In the genomic region with DNA sequence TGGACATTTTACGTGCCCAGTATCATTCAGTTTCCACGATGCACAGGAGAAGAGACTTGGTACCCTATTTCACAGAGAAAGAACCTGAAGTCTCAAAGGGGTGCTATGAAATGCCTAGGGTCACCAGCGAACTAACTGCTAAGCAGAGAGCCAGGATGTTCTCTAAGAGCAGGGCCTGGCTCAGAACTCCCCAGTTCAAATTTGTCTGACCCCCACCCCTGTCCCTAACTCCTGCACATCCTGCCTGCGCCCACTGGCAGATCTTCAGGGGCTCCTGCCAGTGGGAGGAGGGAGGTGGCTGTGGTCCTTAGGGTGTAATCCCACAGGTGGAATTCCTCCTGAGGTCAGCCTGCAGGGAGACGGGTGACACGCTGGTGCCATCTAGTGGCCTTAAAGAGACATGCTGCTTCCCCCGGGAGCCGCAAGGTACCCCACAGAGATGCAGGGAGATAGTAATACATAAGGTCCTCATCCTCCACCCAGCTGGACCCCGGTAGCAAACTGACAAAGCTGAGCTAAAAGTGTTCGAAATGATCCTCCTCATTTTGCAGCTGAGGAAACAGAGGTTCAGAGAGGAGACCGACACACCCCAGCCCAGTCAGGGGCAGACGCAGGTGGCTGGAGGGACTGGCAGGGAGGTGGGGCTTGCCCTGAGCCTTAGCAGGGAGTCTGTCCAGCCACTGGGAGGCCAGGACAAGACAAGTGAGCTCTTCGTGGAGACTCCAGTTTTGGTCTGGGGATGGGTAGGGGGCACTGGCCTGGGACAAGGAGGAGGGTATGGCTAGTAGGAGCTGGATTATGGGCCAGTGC, we compare ENCODE assay signal across 8 cellular contexts. TPM values are rescaled to one million over a fixed set of nuclear protein-coding genes. Genes with fewer than 3 reads are reported as not detected.
DNase-seq lines count a peak whose midpoint lies in the region; ATAC-seq, FAIRE-seq and TF ChIP-seq lines count a peak whose summit lies in the region.

No MANE protein-coding gene starts in this region.

- no peaks in the 10 kb centered on the region for H3K9me3 Mint-ChIP-seq in activated CD8-positive, alpha-beta T cell treated with anti-CD3 and anti-CD28 coated beads, Interleukin-2, amount 10 ng/mL, durations not matched to agents 7 days and 5 days (ENCODE audit: insufficient read depth)
- H3K9me3 Mint-ChIP-seq in endothelial cell (ENCODE audit: unreplicated experiment) (no peaks in the 10 kb centered on the region), mesothelial cell of epicardium (no peaks in the 10 kb centered on the region)

- no peaks in the 10 kb centered on the region for H3K27me3 Mint-ChIP-seq in activated CD8-positive, alpha-beta T cell treated with anti-CD3 and anti-CD28 coated beads, Interleukin-2, amount 10 ng/mL, durations not matched to agents 7 days and 5 days (ENCODE audit: low read depth)
- no peaks in the 10 kb centered on the region for H3K27me3 Mint-ChIP-seq in endothelial cell (ENCODE audit: unreplicated experiment)
- H3K27me3 Mint-ChIP-seq in mesothelial cell of epicardium (ENCODE audit: low read depth) = no peaks in the 10 kb centered on the region

- no peak for FAIRE-seq in H54 (lab: Jason Lieb, UNC)

- peak; percentile 59 for DNase-seq in AG10803 (ENCODE audit: low read depth)
- peak; percentile 61 for DNase-seq in H54 (ENCODE audit: insufficient read length, low spot score)
- DNase-seq in NCI-H774 (lab: John Stamatoyannopoulos, UW) = peak; percentile 15
- DNase-seq in activated CD8-positive, alpha-beta T cell treated with anti-CD3 and anti-CD28 coated beads, Interleukin-2, amount 10 ng/mL, durations not matched to agents 7 days and 5 days = peak; percentile 61
- peak; percentile 57 for DNase-seq in endothelial cell (ENCODE audit: low spot score)
- DNase-seq in mesothelial cell of epicardium (ENCODE audit: low spot score in 2 of 2, unreplicated experiment in 2 of 2) = peak in 1 of 2 experiments; percentile 76
- peak; percentile 26 for DNase-seq in stimulated activated CD8-positive, alpha-beta memory T cell treated with anti-CD3 and anti-CD28 coated beads, Interleukin-4, amount 100 ng/mL, for 24 hours (ENCODE audit: low read depth)

- no peaks in the 10 kb centered on the region for H3K4me1 Mint-ChIP-seq in activated CD8-positive, alpha-beta T cell treated with anti-CD3 and anti-CD28 coated beads, Interleukin-2, amount 10 ng/mL, durations not matched to agents 7 days and 5 days (ENCODE audit: low read depth)
- H3K4me1 Mint-ChIP-seq in endothelial cell (ENCODE audit: unreplicated experiment) = no peaks in the 10 kb centered on the region
- H3K4me1 Mint-ChIP-seq in mesothelial cell of epicardium = no peaks in the 10 kb centered on the region

- no peak for TF ChIP-seq POLR2A in H54 (IDR thresholded peaks at IDR 0.05; ENCODE audit: low read depth, low read length)

- CTCF ChIA-PET in activated CD8-positive, alpha-beta T cell treated with anti-CD3 and anti-CD28 coated beads, Interleukin-2, amount 10 ng/mL, durations not matched to agents 7 days and 5 days (lab: Charles Lee) = interaction anchor here (0.7 to 3.3 kb wide), 14 partner anchors 9 to 537 kb away, joined by 3 to 31 read pairs (median 4); a partner anchor contains a TSS

- H3K36me3 Mint-ChIP-seq in activated CD8-positive, alpha-beta T cell treated with anti-CD3 and anti-CD28 coated beads, Interleukin-2, amount 10 ng/mL, durations not matched to agents 7 days and 5 days (ENCODE audit: low read depth) = no peaks in the 10 kb centered on the region
- peaks cover 4% of the 10 kb centered on the region for H3K36me3 Mint-ChIP-seq in endothelial cell (ENCODE audit: low read depth, unreplicated experiment)
- H3K36me3 Mint-ChIP-seq in mesothelial cell of epicardium = no peaks in the 10 kb centered on the region

- peak; percentile 68 for ATAC-seq in activated CD8-positive, alpha-beta T cell treated with anti-CD3 and anti-CD28 coated beads, Interleukin-2, amount 10 ng/mL, durations not matched to agents 7 days and 5 days
- no peak for ATAC-seq in HG03139 (IDR thresholded peaks at IDR 0.05; ENCODE audit: unreplicated experiment)

- TF ChIP-seq CTCF in AG10803 (conservative IDR thresholded peaks at IDR 0.05; ENCODE audit: low read length) (peak; percentile 92), endothelial cell (IDR thresholded peaks at IDR 0.05; ENCODE audit: unreplicated experiment) (peak; percentile 75), mesothelial cell of epicardium (IDR thresholded peaks at IDR 0.05; ENCODE audit: unreplicated experiment) (peak; percentile 74)

- no peak overlapping the region for H3K27ac Mint-ChIP-seq in activated CD8-positive, alpha-beta T cell treated with anti-CD3 and anti-CD28 coated beads, Interleukin-2, amount 10 ng/mL, durations not matched to agents 7 days and 5 days
- H3K27ac Mint-ChIP-seq in endothelial cell (ENCODE audit: unreplicated experiment) = no peak overlapping the region
- H3K27ac Mint-ChIP-seq in mesothelial cell of epicardium = no peak overlapping the region

- no peak overlapping the region for H3K4me3 Mint-ChIP-seq in activated CD8-positive, alpha-beta T cell treated with anti-CD3 and anti-CD28 coated beads, Interleukin-2, amount 10 ng/mL, durations not matched to agents 7 days and 5 days
- H3K4me3 Mint-ChIP-seq in endothelial cell (ENCODE audit: unreplicated experiment) (no peak overlapping the region), mesothelial cell of epicardium (no peak overlapping the region)

- POLR2A ChIA-PET in activated CD8-positive, alpha-beta T cell treated with anti-CD3 and anti-CD28 coated beads, Interleukin-2, amount 10 ng/mL, durations not matched to agents 7 days and 5 days (lab: Charles Lee) = no interaction called here

- no peak overlapping the region for H3K4me3 ChIP-seq in AG10803 (ENCODE audit: low read length)

RNA-seq across cellular contexts. Expression of a gene that starts 34.1 kb away (rescaled TPM):
- total RNA-seq in activated CD8-positive, alpha-beta T cell treated with anti-CD3 and anti-CD28 coated beads, Interleukin-2, amount 10 ng/mL, durations not matched to agents 7 days and 5 days = not detected
- total RNA-seq in endothelial cell (ENCODE audit: unreplicated experiment) (not detected), mesothelial cell of epicardium (not detected in 3 replicates)

RNA-seq across cellular contexts. Expression of a gene that starts 42.4 kb away (rescaled TPM):
- under 1 TPM; 0.08 TPM for total RNA-seq in activated CD8-positive, alpha-beta T cell treated with anti-CD3 and anti-CD28 coated beads, Interleukin-2, amount 10 ng/mL, durations not matched to agents 7 days and 5 days
- total RNA-seq in endothelial cell (ENCODE audit: unreplicated experiment) (not detected), mesothelial cell of epicardium (0.14 to 0.20 TPM in 2 of 3 replicates, not detected in the other)
